ENCODE assay signal across 4 cellular contexts in the genomic region with DNA sequence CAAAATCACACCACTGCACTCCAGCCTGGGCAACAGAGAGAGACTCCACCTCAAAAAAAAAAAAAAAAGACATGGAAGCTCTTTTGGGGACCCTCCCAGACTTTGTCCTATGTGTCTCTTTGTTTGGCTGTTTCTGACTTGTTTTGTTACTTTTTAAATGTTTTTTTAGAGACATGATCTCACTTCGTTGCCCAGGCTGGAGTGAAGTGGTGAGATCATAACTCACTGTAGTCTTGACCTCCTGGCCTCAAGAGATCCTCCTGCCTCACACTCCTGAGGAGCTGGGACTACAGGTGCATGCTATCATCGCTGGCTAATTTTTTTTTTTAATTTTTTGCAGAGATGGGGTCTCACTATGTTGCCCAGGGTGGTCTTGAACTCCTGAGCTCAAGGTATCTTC.
"Had no signal": no experiment of that assay in that cellular context is flagged by ENCODE, and none has a peak within 500 bp of the region (broad histone marks: within the 10 kb centered on the region; RNA-seq: fewer than 3 reads in every experiment).

No MANE protein-coding gene starts in this region.

- H3K27ac ChIP-seq: HL-60, KMS-11 had no signal

- H3K4me3 ChIP-seq: K562 had no signal

- ATAC-seq: HepG2, K562 had no signal
